25 cellular contexts compared by ENCODE assay signal in the genomic region with DNA sequence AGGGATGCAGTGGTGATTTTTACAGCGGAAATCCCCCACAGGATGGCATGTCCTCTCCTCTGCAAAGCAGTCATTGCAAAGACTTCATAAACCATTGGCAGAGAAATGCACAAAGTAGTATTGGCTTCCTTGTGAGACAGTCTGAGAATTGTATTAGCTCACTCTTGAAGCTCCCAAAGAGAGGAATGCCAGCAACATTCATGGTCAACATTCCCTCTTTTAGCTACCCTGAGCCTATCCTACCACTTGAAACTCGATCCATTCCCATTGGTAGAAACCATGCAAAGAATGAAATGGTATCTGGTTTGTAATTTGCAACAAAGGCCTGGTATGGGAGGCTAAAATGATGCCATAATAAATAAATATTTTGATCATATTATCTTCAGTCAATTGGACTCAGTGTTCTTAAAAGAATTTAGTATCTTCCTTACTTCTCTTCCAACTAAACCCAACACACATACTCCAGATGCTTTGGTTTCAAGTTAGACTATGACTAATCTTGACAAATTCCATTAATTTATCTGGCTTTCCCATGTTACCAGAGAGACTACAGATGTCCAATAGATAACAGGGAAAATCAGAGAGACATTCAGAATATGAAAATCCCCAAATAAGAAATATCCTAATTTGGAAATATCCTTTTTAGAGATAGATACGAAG.
A peak's percentile ranks its signal among the peaks of the same experiment; 100 is the strongest.
DNase-seq lines count a peak whose midpoint lies in the region; ATAC-seq, FAIRE-seq and TF ChIP-seq lines count a peak whose summit lies in the region.
"Had no signal": no experiment of that assay in that cellular context is flagged by ENCODE, and none has a peak within 500 bp of the region (broad histone marks: within the 10 kb centered on the region; RNA-seq: fewer than 3 reads in every experiment).

No MANE protein-coding gene starts in this region.

- POLR2A ChIA-PET in HEK293 (lab: Yijun Ruan, JAX) = no interaction called here

- H3K36me3 ChIP-seq in HEK293 (ENCODE audit: control insufficient read depth in 2 of 2, insufficient read depth in 1 of 2, low read length in 2 of 2) (peaks cover 0 to 51% of the 10 kb centered on the region in 2 experiments; a peak in 1 of 3 replicates), SJCRH30 (no peaks in the 10 kb centered on the region)

- DNase-seq in EH (ENCODE audit: low read depth) = peak; percentile 18
- peak; percentile 10 for DNase-seq in choroid plexus epithelial cell (ENCODE audit: low read depth)
- DNase-seq in myocyte (ENCODE audit: low read depth) = peak; percentile 19
- DNase-seq in SJCRH30 = no peak
- no peak for DNase-seq in RCC 7860 (ENCODE audit: low spot score)
- no peak for DNase-seq in dermis blood vessel endothelial cell
- DNase-seq: AML-193; C1 segment of cervical spinal cord; CD8-positive, alpha-beta T cell; DND-41; GDM1; H9; KBM-7; MM.1S; NCI-H1048; NCI-H1436 treated with DMSO at 0.1 percent for 48 hours; NCI-H1930; NCI-H524 treated with DMSO at 0.1 percent for 48 hours; NCI-H82; Right ventricle myocardium superior; T-cell had no signal

- no peak overlapping the region for H3K4me3 ChIP-seq in HEK293 (ENCODE audit: low read depth, low read length)
- no peak overlapping the region for H3K4me3 ChIP-seq in choroid plexus epithelial cell (ENCODE audit: low read depth, low read length)
- no peak overlapping the region for H3K4me3 ChIP-seq in SJCRH30
- H3K4me3 ChIP-seq: SK-N-MC had no signal

- H3K9me3 ChIP-seq in HEK293 (ENCODE audit: control insufficient read depth, insufficient read depth, low read depth, low read length) (no peaks in the 10 kb centered on the region), SJCRH30 (replicated peaks) (no peaks in the 10 kb centered on the region)

- H3K27me3 ChIP-seq in SJCRH30 = no peaks in the 10 kb centered on the region

- H3K27ac ChIP-seq in HEK293 (ENCODE audit: extremely low read depth, low read depth, low read length) (no peak overlapping the region), SJCRH30 (no peak overlapping the region)
- H3K27ac ChIP-seq: HL-60, SK-N-MC had no signal

- ATAC-seq in GM18502 (IDR thresholded peaks at IDR 0.05; ENCODE audit: poor library complexity, unreplicated experiment) = no peak
- ATAC-seq: CD8-positive, alpha-beta T cell; T-cell had no signal

- CTCF ChIA-PET in HEK293 (lab: Yijun Ruan, JAX) = interaction anchor here (1.4 to 1.8 kb wide), 2 partner anchors 30 to 50 kb away, joined by 4 read pairs; no protein-coding TSS in a partner anchor

- FAIRE-seq in RCC 7860 (lab: Jason Lieb, UNC) = no peak

- TF ChIP-seq CTCF in HEK293 (tag by site-specific recombination; IDR thresholded peaks at IDR 0.05) = no peak
- TF ChIP-seq CTCF in choroid plexus epithelial cell (conservative IDR thresholded peaks at IDR 0.05; ENCODE audit: low read depth, low read length) = no peak

- H3K4me1 ChIP-seq in HEK293 (ENCODE audit: control insufficient read depth, insufficient read depth, low read length) (no peaks in the 10 kb centered on the region), SJCRH30 (no peaks in the 10 kb centered on the region)

TF ChIP-seq in HEK293, 187 proteins besides CTCF, POLR2A, EP300 and RAD21:
- TF ChIP-seq ZNF585B (tag by site-specific recombination; IDR thresholded peaks at IDR 0.05) (peak; percentile 23; the same call in 1 of the 2 replicates), ZNF214 (tag by site-specific recombination; IDR thresholded peaks at IDR 0.05; ENCODE audit: borderline replicate concordance) (no peak), SP3 (tag by site-specific recombination; IDR thresholded peaks at IDR 0.05) (no peak)
TF ChIP-seq in HEK293: peak in this region for 1.

Comparison
In these comparisons a context has a peak if more than half of its experiments do, and no peak if none do; other contexts are left out.
1. DNase-seq: peak in EH (single experiment), choroid plexus epithelial cell (single experiment) and myocyte (single experiment); none in SJCRH30 (0 of 2), RCC 7860 (single experiment) and dermis blood vessel endothelial cell (single experiment).